In genomic region chr17:18224053-18224427, GRCh38 we compare ENCODE assay signal across 1 cellular context.
TF ChIP-seq lines count a peak whose summit lies in the region.

No MANE protein-coding gene starts in this region.

TF ChIP-seq in HepG2, 621 proteins besides CTCF, POLR2A, EP300 and RAD21:
- TF ChIP-seq RELA (CRISPR knock-in tag; IDR thresholded peaks at IDR 0.05) (no peak), ZMYM4 (CRISPR knock-in tag; IDR thresholded peaks at IDR 0.05) (peak; percentile 15; the same call in 1 of the 2 replicates), ATF6 (CRISPR knock-in tag; conservative IDR thresholded peaks at IDR 0.05) (no peak), ZNF597 (CRISPR knock-in tag; IDR thresholded peaks at IDR 0.05) (no peak), FOXO4 (CRISPR knock-in tag; conservative IDR thresholded peaks at IDR 0.05) (no peak), PHF21A (CRISPR knock-in tag; IDR thresholded peaks at IDR 0.05) (no peak), ZNF468 (CRISPR knock-in tag; IDR thresholded peaks at IDR 0.05) (no peak), ZNF335 (CRISPR knock-in tag; IDR thresholded peaks at IDR 0.05) (0 out of 2 replicates have a peak, but pooled peaks have one; percentile 55), ZFP36 (IDR thresholded peaks at IDR 0.05; ENCODE audit: borderline replicate concordance, low read depth, low read length, partially characterized antibody) (no peak), ZNF660 (CRISPR knock-in tag; IDR thresholded peaks at IDR 0.05; ENCODE audit: borderline replicate concordance, low read depth) (no peak), ZNF414 (CRISPR knock-in tag; IDR thresholded peaks at IDR 0.05) (0 out of 2 replicates have a peak, but pooled peaks have one; percentile 37), ZBTB7A (CRISPR knock-in tag; IDR thresholded peaks at IDR 0.05) (no peak), ZNF746 (CRISPR knock-in tag; IDR thresholded peaks at IDR 0.05) (no peak), ZFP41 (CRISPR knock-in tag; IDR thresholded peaks at IDR 0.05; ENCODE audit: borderline replicate concordance) (no peak), SALL1 (CRISPR knock-in tag; IDR thresholded peaks at IDR 0.05) (peak; percentile 17; the same call in 1 of the 2 replicates), CC2D1A (CRISPR knock-in tag; IDR thresholded peaks at IDR 0.05) (no peak), FOXC1 (CRISPR knock-in tag; IDR thresholded peaks at IDR 0.05; ENCODE audit: borderline replicate concordance) (0 out of 2 replicates have a peak, but pooled peaks have one; percentile 26), KLF9 (CRISPR knock-in tag; IDR thresholded peaks at IDR 0.05; ENCODE audit: low read depth) (no peak), ZMYM3 (CRISPR knock-in tag; IDR thresholded peaks at IDR 0.05) (0 out of 2 replicates have a peak, but pooled peaks have one; percentile 25), SUZ12 (IDR thresholded peaks at IDR 0.05; ENCODE audit: low read depth, low read length) (no peak), BCL3 (CRISPR knock-in tag; IDR thresholded peaks at IDR 0.05) (0 out of 2 replicates have a peak, but pooled peaks have one; percentile 7), ZBTB38 (CRISPR knock-in tag; IDR thresholded peaks at IDR 0.05) (0 out of 2 replicates have a peak, but pooled peaks have one; percentile 35), RARG (CRISPR knock-in tag; IDR thresholded peaks at IDR 0.05; ENCODE audit: low read depth) (no peak), ZNF569 (CRISPR knock-in tag; IDR thresholded peaks at IDR 0.05; ENCODE audit: borderline replicate concordance) (no peak), ZNF101 (CRISPR knock-in tag; IDR thresholded peaks at IDR 0.05; ENCODE audit: borderline replicate concordance, low read depth) (no peak), ZNF44 (CRISPR knock-in tag; IDR thresholded peaks at IDR 0.05) (no peak), IKZF1 (IDR thresholded peaks at IDR 0.05) (no peak), ZFYVE20 (CRISPR knock-in tag; IDR thresholded peaks at IDR 0.05; ENCODE audit: borderline replicate concordance, low read depth) (no peak), ZSCAN5A (CRISPR knock-in tag; IDR thresholded peaks at IDR 0.05; ENCODE audit: borderline replicate concordance) (no peak), ZNF431 (CRISPR knock-in tag; IDR thresholded peaks at IDR 0.05; ENCODE audit: borderline replicate concordance, low read depth) (0 out of 2 replicates have a peak, but pooled peaks have one; percentile 43), KLF6 (CRISPR knock-in tag; IDR thresholded peaks at IDR 0.05) (no peak), ETV5 (CRISPR knock-in tag; IDR thresholded peaks at IDR 0.05; ENCODE audit: borderline replicate concordance) (0 out of 2 replicates have a peak, but pooled peaks have one; percentile 37), HDAC2 (CRISPR knock-in tag; IDR thresholded peaks at IDR 0.05) (no peak), TEAD3 (CRISPR knock-in tag; optimal IDR thresholded peaks at IDR 0.05; ENCODE audit: borderline replicate concordance) (peak; percentile 17), CEBPB (IDR thresholded peaks at IDR 0.05; ENCODE audit: borderline replicate concordance, low read depth, low read length) (no peak), ZNF891 (CRISPR knock-in tag; IDR thresholded peaks at IDR 0.05) (peak; percentile 15; the same call in 1 of the 2 replicates), MTA1 (CRISPR knock-in tag; IDR thresholded peaks at IDR 0.05; ENCODE audit: borderline replicate concordance) (peak; percentile 4; the same call in 1 of the 2 replicates)
- TF ChIP-seq, protein P1, sequence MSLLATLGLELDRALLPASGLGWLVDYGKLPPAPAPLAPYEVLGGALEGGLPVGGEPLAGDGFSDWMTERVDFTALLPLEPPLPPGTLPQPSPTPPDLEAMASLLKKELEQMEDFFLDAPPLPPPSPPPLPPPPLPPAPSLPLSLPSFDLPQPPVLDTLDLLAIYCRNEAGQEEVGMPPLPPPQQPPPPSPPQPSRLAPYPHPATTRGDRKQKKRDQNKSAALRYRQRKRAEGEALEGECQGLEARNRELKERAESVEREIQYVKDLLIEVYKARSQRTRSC (CRISPR knock-in tag; IDR thresholded peaks at IDR 0.05; ENCODE audit: low read depth) = no peak
